12 cellular contexts compared by ENCODE assay signal in genomic region chr3:16101295-16102186, GRCh38.
A peak's percentile ranks its signal among the peaks of the same experiment; 100 is the strongest.
DNase-seq lines count a peak whose midpoint lies in the region; ATAC-seq and TF ChIP-seq lines count a peak whose summit lies in the region.
"Had no signal": no experiment of that assay in that cellular context is flagged by ENCODE, and none has a peak within 500 bp of the region (broad histone marks: within the 10 kb centered on the region; RNA-seq: fewer than 3 reads in every experiment).

No MANE protein-coding gene starts in this region.

- POLR2A ChIA-PET in activated CD8-positive, alpha-beta T cell treated with anti-CD3 and anti-CD28 coated beads for 36 hours (lab: Charles Lee): no interaction called here
- POLR2A ChIA-PET in activated CD8-positive, alpha-beta T cell treated with anti-CD3 and anti-CD28 coated beads, Interleukin-2, amount 10 ng/mL, durations not matched to agents 7 days and 5 days (lab: Charles Lee): no interaction called here
- POLR2A ChIA-PET in RWPE1 (lab: Yijun Ruan, JAX; ENCODE audit: low non-redundant PET): no interaction called here

- peaks cover 0 to 7% (median 0%) of the 10 kb centered on the region in 4 donors for H3K4me1 ChIP-seq in stomach
- H3K4me1 ChIP-seq: uterus had no signal

- CTCF ChIA-PET in activated CD8-positive, alpha-beta T cell treated with anti-CD3 and anti-CD28 coated beads for 36 hours (lab: Charles Lee): no interaction called here
- CTCF ChIA-PET in activated CD8-positive, alpha-beta T cell treated with anti-CD3 and anti-CD28 coated beads, Interleukin-2, amount 10 ng/mL, durations not matched to agents 7 days and 5 days (lab: Charles Lee): no interaction called here
- CTCF ChIA-PET in RWPE1 (lab: Yijun Ruan, JAX): interaction anchor here (0.6 kb wide), 1 partner anchor 13 kb away, joined by 3 read pairs; no protein-coding TSS in a partner anchor

- H3K36me3 ChIP-seq in stomach: no peaks in the 10 kb centered on the region
- H3K36me3 ChIP-seq: uterus had no signal

- H3K9me3 Mint-ChIP-seq in activated CD8-positive, alpha-beta T cell treated with anti-CD3 and anti-CD28 coated beads for 36 hours: no peaks in the 10 kb centered on the region
- no peaks in the 10 kb centered on the region for H3K9me3 Mint-ChIP-seq in activated CD8-positive, alpha-beta T cell treated with anti-CD3 and anti-CD28 coated beads, Interleukin-2, amount 10 ng/mL, durations not matched to agents 7 days and 5 days (ENCODE audit: insufficient read depth)
- H3K9me3 Mint-ChIP-seq in osteocyte (ENCODE audit: unreplicated experiment): peaks cover 5% of the 10 kb centered on the region

- no peak overlapping the region for H3K4me3 ChIP-seq in stomach
- H3K4me3 ChIP-seq: uterus had no signal

- TF ChIP-seq POLR2A in stomach (IDR thresholded peaks at IDR 0.05): no peak

- peak overlapping the region; percentile 62 for H3K27ac ChIP-seq in RWPE1
- peak overlapping the region in 3 of 5 donors; percentile 42 to 49 (median 48) for H3K27ac ChIP-seq in stomach
- H3K27ac ChIP-seq: uterus had no signal

- intact Hi-C loops in activated CD8-positive, alpha-beta T cell treated with anti-CD3 and anti-CD28 coated beads for 36 hours (cut with micrococcal nuclease): no loop called here
- intact Hi-C loops in head of caudate nucleus (cut with DNase I) (no loop called here), stomach (cut with DNase I; ENCODE audit: low total_unique reads) (no loop called here)

- WGBS in stomach, 5 donors: 64 to 75% (median 67%) methylated on average over 14 of the region's 14 CpGs

- H3K36me3 Mint-ChIP-seq in activated CD8-positive, alpha-beta T cell treated with anti-CD3 and anti-CD28 coated beads for 36 hours (ENCODE audit: low read depth): no peaks in the 10 kb centered on the region
- H3K36me3 Mint-ChIP-seq in activated CD8-positive, alpha-beta T cell treated with anti-CD3 and anti-CD28 coated beads, Interleukin-2, amount 10 ng/mL, durations not matched to agents 7 days and 5 days (ENCODE audit: low read depth): no peaks in the 10 kb centered on the region
- H3K36me3 Mint-ChIP-seq in osteocyte (ENCODE audit: unreplicated experiment): no peaks in the 10 kb centered on the region

- H3K27me3 ChIP-seq in stomach: no peaks in the 10 kb centered on the region
- H3K27me3 ChIP-seq: uterus had no signal

- TF ChIP-seq CTCF in activated CD8-positive, alpha-beta T cell treated with anti-CD3 and anti-CD28 coated beads for 36 hours (IDR thresholded peaks at IDR 0.05): no peak
- TF ChIP-seq CTCF in RWPE1 (conservative IDR thresholded peaks at IDR 0.05; ENCODE audit: low read depth) (no peak), stomach (IDR thresholded peaks at IDR 0.05) (no peak), osteocyte (IDR thresholded peaks at IDR 0.05) (no peak), GM10266 (IDR thresholded peaks at IDR 0.05; ENCODE audit: control insufficient read depth, insufficient read depth, low read depth, missing control alignments) (no peak)

- H3K27ac Mint-ChIP-seq in activated CD8-positive, alpha-beta T cell treated with anti-CD3 and anti-CD28 coated beads for 36 hours: no peak overlapping the region
- H3K27ac Mint-ChIP-seq in activated CD8-positive, alpha-beta T cell treated with anti-CD3 and anti-CD28 coated beads, Interleukin-2, amount 10 ng/mL, durations not matched to agents 7 days and 5 days: no peak overlapping the region
- H3K27ac Mint-ChIP-seq in osteocyte (ENCODE audit: unreplicated experiment): no peak overlapping the region

- peaks cover 8% of the 10 kb centered on the region for H3K27me3 Mint-ChIP-seq in activated CD8-positive, alpha-beta T cell treated with anti-CD3 and anti-CD28 coated beads for 36 hours
- peaks cover 2% of the 10 kb centered on the region for H3K27me3 Mint-ChIP-seq in activated CD8-positive, alpha-beta T cell treated with anti-CD3 and anti-CD28 coated beads, Interleukin-2, amount 10 ng/mL, durations not matched to agents 7 days and 5 days (ENCODE audit: low read depth)
- H3K27me3 Mint-ChIP-seq in osteocyte (ENCODE audit: unreplicated experiment): no peaks in the 10 kb centered on the region
- H3K27me3 Mint-ChIP-seq: brain had no signal

- no peaks in the 10 kb centered on the region for H3K4me1 Mint-ChIP-seq in activated CD8-positive, alpha-beta T cell treated with anti-CD3 and anti-CD28 coated beads for 36 hours (ENCODE audit: low read depth)
- no peaks in the 10 kb centered on the region for H3K4me1 Mint-ChIP-seq in activated CD8-positive, alpha-beta T cell treated with anti-CD3 and anti-CD28 coated beads, Interleukin-2, amount 10 ng/mL, durations not matched to agents 7 days and 5 days (ENCODE audit: low read depth)
- H3K4me1 Mint-ChIP-seq in osteocyte (ENCODE audit: unreplicated experiment): peaks cover 10% of the 10 kb centered on the region

- ATAC-seq in activated CD8-positive, alpha-beta T cell treated with anti-CD3 and anti-CD28 coated beads for 36 hours: no peak
- ATAC-seq in activated CD8-positive, alpha-beta T cell treated with anti-CD3 and anti-CD28 coated beads, Interleukin-2, amount 10 ng/mL, durations not matched to agents 7 days and 5 days: no peak

- H3K4me3 Mint-ChIP-seq in activated CD8-positive, alpha-beta T cell treated with anti-CD3 and anti-CD28 coated beads for 36 hours: no peak overlapping the region
- no peak overlapping the region for H3K4me3 Mint-ChIP-seq in activated CD8-positive, alpha-beta T cell treated with anti-CD3 and anti-CD28 coated beads, Interleukin-2, amount 10 ng/mL, durations not matched to agents 7 days and 5 days
- H3K4me3 Mint-ChIP-seq in osteocyte (ENCODE audit: unreplicated experiment): no peak overlapping the region
- H3K4me3 Mint-ChIP-seq: brain had no signal

- DNase-seq in activated CD8-positive, alpha-beta T cell treated with anti-CD3 and anti-CD28 coated beads for 36 hours: peak; percentile 4
- DNase-seq in activated CD8-positive, alpha-beta T cell treated with anti-CD3 and anti-CD28 coated beads, Interleukin-2, amount 10 ng/mL, durations not matched to agents 7 days and 5 days: no peak
- DNase-seq in RWPE1 (ENCODE audit: low spot score) (peak; percentile 84), head of caudate nucleus (peak; percentile 11 to 92 (median 69)), stomach (no peak), NCI-H446 (lab: John Stamatoyannopoulos, UW) (no peak), osteocyte (ENCODE audit: extremely low spot score, unreplicated experiment) (no peak), GM10266 (ENCODE audit: extremely low spot score) (no peak)
- DNase-seq: left cardiac atrium, NCI-H82, uterus had no signal

- no peak for TF ChIP-seq EP300 in stomach (IDR thresholded peaks at IDR 0.05)

- H3K9me3 ChIP-seq in stomach: no peaks in the 10 kb centered on the region
- H3K9me3 ChIP-seq: uterus had no signal

Comparison
In these comparisons a context has a peak if more than half of its experiments do, and no peak if none do; other contexts are left out.
1. DNase-seq: peak in activated CD8-positive, alpha-beta T cell treated with anti-CD3 and anti-CD28 coated beads for 36 hours (single experiment), RWPE1 (single experiment) and head of caudate nucleus (42 of 42); none in activated CD8-positive, alpha-beta T cell treated with anti-CD3 and anti-CD28 coated beads, Interleukin-2, amount 10 ng/mL, durations not matched to agents 7 days and 5 days (single experiment), stomach (single experiment), NCI-H446 (0 of 2), osteocyte (single experiment) and GM10266 (single experiment).